23 cellular contexts compared by ENCODE assay signal in the genomic region with DNA sequence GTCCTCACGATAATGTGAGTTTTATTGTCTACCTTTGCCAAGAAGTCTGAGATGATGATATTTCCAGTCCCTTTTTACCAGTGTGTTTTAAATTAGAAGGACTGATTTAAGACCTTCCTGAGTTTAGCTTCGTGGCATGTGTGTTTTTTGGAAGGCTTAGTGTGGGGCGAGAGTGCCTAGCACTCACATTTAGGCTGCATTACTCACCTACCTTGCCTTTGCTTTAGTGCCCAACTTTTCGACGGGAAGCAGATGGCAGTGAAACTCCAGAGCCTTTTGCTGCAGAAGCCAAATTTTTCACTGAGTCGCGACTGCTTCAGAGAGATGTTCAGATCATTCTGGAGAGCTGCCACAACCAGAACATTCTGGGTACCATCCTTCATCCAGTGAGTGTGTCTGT.
"Had no signal": no experiment of that assay in that cellular context is flagged by ENCODE, and none has a peak within 500 bp of the region (broad histone marks: within the 10 kb centered on the region; RNA-seq: fewer than 3 reads in every experiment).

No MANE protein-coding gene starts in this region.

- ATAC-seq: activated CD8-positive, alpha-beta T cell treated with anti-CD3 and anti-CD28 coated beads for 36 hours; activated T-helper 17 cell treated with anti-CD3 and anti-CD28 coated beads, Interleukin-2, amount 50 U/mL, for 72 hours; body of pancreas; effector memory CD8-positive, alpha-beta T cell; gastrocnemius medialis; left lobe of liver; natural killer cell treated with Interleukin-12 subunit alpha and Interleukin-12 subunit beta and Interleukin-15 and Interleukin-18, amount 100 ng/mL, for 72 hours had no signal

- H3K9ac ChIP-seq: parathyroid adenoma had no signal

- H3K27me3 ChIP-seq: body of pancreas, esophagus squamous epithelium, gastrocnemius medialis, neutrophil, thyroid gland had no signal

- DNase-seq: activated CD4-positive, alpha-beta T cell treated with anti-CD3 and anti-CD28 coated beads, Interleukin-2, amount 10 ng/mL, durations not matched to agents 24 days and 14 days; activated CD4-positive, CD25-positive, alpha-beta regulatory T cell; activated CD8-positive, alpha-beta T cell treated with anti-CD3 and anti-CD28 coated beads for 36 hours; activated naive CD4-positive, alpha-beta T cell; activated naive CD8-positive, alpha-beta T cell treated with anti-CD3 and anti-CD28 coated beads, Interleukin-2, amount 10 ng/mL, durations not matched to agents 7 days and 5 days; activated T-cell treated with anti-CD3 and anti-CD28 coated beads, Interleukin-2, amount 50 U/mL, for 1 hour; amygdala; body of pancreas; effector memory CD8-positive, alpha-beta T cell; esophagus squamous epithelium; gastrocnemius medialis; head of caudate nucleus; kidney; stimulated activated CD4-positive, alpha-beta T cell treated with anti-CD3 and anti-CD28 coated beads, Interleukin-12 subunit alpha, Interleukin-12 subunit beta, amount 100 ng/mL, for 4 hours; stimulated activated CD4-positive, alpha-beta T cell treated with anti-CD3 and anti-CD28 coated beads, Interleukin-1b, Interleukin-23, amount 100 ng/mL, for 48 hours; stimulated activated naive CD4-positive, alpha-beta T cell treated with Interleukin-2 at 50 U/mL for 16 hours; thyroid gland had no signal

- H3K9me3 ChIP-seq: body of pancreas, esophagus squamous epithelium, gastrocnemius medialis, neutrophil, thyroid gland had no signal

- H3K4me1 ChIP-seq: esophagus squamous epithelium, gastrocnemius medialis, parathyroid adenoma, thyroid gland had no signal

- H3K27ac ChIP-seq: body of pancreas, esophagus squamous epithelium, gastrocnemius medialis, neutrophil, parathyroid adenoma, thyroid gland had no signal

- H3K4me3 ChIP-seq: body of pancreas, esophagus squamous epithelium, gastrocnemius medialis, lung, thyroid gland had no signal
